ENCODE assay signal across 17 cellular contexts in genomic region chr17:81117672-81118198, GRCh38. TPM values are rescaled to one million over a fixed set of nuclear protein-coding genes. Genes with fewer than 3 reads are reported as not detected.
"Had no signal": no experiment of that assay in that cellular context is flagged by ENCODE, and none has a peak within 500 bp of the region (broad histone marks: within the 10 kb centered on the region; RNA-seq: fewer than 3 reads in every experiment).

No MANE protein-coding gene starts in this region.

- H3K4me3 Mint-ChIP-seq: activated CD4-positive, alpha-beta memory T cell treated with anti-CD3 and anti-CD28 coated beads for 36 hours; stimulated activated naive CD8-positive, alpha-beta T cell treated with anti-CD3 and anti-CD28 coated beads, Interleukin-15, Interleukin-2, amounts not matched to agents 100 ng/mL and 50 ng/mL, for 24 hours had no signal

- H3K27ac ChIP-seq: esophagus muscularis mucosa, ovary, thyroid gland had no signal

- H3K36me3 Mint-ChIP-seq: activated CD4-positive, alpha-beta memory T cell treated with anti-CD3 and anti-CD28 coated beads for 36 hours; activated naive CD8-positive, alpha-beta T cell treated with anti-CD3 and anti-CD28 coated beads for 36 hours; memory B cell had no signal

- H3K36me3 ChIP-seq: ovary, thyroid gland had no signal

- H3K9me3 ChIP-seq: esophagus muscularis mucosa, ovary, thyroid gland had no signal

- H3K27ac Mint-ChIP-seq: activated CD4-positive, alpha-beta memory T cell treated with anti-CD3 and anti-CD28 coated beads for 36 hours; activated naive CD8-positive, alpha-beta T cell treated with anti-CD3 and anti-CD28 coated beads for 36 hours; stimulated activated naive CD8-positive, alpha-beta T cell treated with anti-CD3 and anti-CD28 coated beads, Interleukin-15, Interleukin-2, amounts not matched to agents 100 ng/mL and 50 ng/mL, for 24 hours; T-helper 1 cell treated with Interleukin-12 subunit alpha and Interleukin-12 subunit beta and Interleukin-4 antibody, amounts not matched to agents 30 μg/mL and 1 μg/mL, for 36 hours had no signal

- ATAC-seq: activated T-cell treated with anti-CD3 and anti-CD28 coated beads, Interleukin-2, amount 50 U/mL, for 4 hours had no signal

- H3K9me3 Mint-ChIP-seq: activated CD4-positive, alpha-beta memory T cell treated with anti-CD3 and anti-CD28 coated beads for 36 hours; activated naive CD8-positive, alpha-beta T cell treated with anti-CD3 and anti-CD28 coated beads for 36 hours; activated T-cell treated with anti-CD3 and anti-CD28 coated beads, Interleukin-2, amount 50 U/mL, for 4 hours; memory B cell; stimulated activated naive CD8-positive, alpha-beta T cell treated with anti-CD3 and anti-CD28 coated beads, Interleukin-15, Interleukin-2, amounts not matched to agents 100 ng/mL and 50 ng/mL, for 24 hours; T-helper 1 cell treated with Interleukin-12 subunit alpha and Interleukin-12 subunit beta and Interleukin-4 antibody, amounts not matched to agents 30 μg/mL and 1 μg/mL, for 36 hours had no signal

- H3K27me3 ChIP-seq: ovary, thyroid gland had no signal

- H3K27me3 Mint-ChIP-seq: activated CD4-positive, alpha-beta memory T cell treated with anti-CD3 and anti-CD28 coated beads for 36 hours; activated naive CD8-positive, alpha-beta T cell treated with anti-CD3 and anti-CD28 coated beads for 36 hours; stimulated activated naive CD8-positive, alpha-beta T cell treated with anti-CD3 and anti-CD28 coated beads, Interleukin-15, Interleukin-2, amounts not matched to agents 100 ng/mL and 50 ng/mL, for 24 hours had no signal

- H3K4me3 ChIP-seq: esophagus muscularis mucosa, ovary, thyroid gland had no signal

- DNase-seq: activated CD4-positive, alpha-beta memory T cell treated with anti-CD3 and anti-CD28 coated beads for 36 hours; activated gamma-delta T cell treated with Interleukin-2 at 50 U/mL for 16 hours; activated naive CD8-positive, alpha-beta T cell treated with anti-CD3 and anti-CD28 coated beads for 36 hours; activated T-cell treated with anti-CD3 and anti-CD28 coated beads, Interleukin-2, amount 50 U/mL, for 4 hours; glutamatergic neuron; ovary; stimulated activated CD4-positive, alpha-beta T cell treated with anti-CD3 and anti-CD28 coated beads, Interleukin-2, amount 100 ng/mL, for 48 hours; thyroid gland had no signal

RNA-seq across cellular contexts. Expression of gene PVALEF, which starts 47.6 kb away (rescaled TPM):
- total RNA-seq: activated CD4-positive, alpha-beta memory T cell treated with anti-CD3 and anti-CD28 coated beads for 36 hours; activated naive CD8-positive, alpha-beta T cell treated with anti-CD3 and anti-CD28 coated beads for 36 hours; activated T-cell treated with anti-CD3 and anti-CD28 coated beads, Interleukin-2, amount 50 U/mL, for 4 hours; cerebellum; dermis microvascular lymphatic vessel endothelial cell; esophagus muscularis mucosa; fibroblast of villous mesenchyme; left lobe of liver; ovary; thyroid gland had no signal
- polyA plus RNA-seq: neural cell, ovary had no signal
